ENCODE assay signal across 1 cellular context in genomic region chr5:132429451-132430440, GRCh38.
TF ChIP-seq lines count a peak whose summit lies in the region.

No MANE protein-coding gene starts in this region.

TF ChIP-seq in HCT116, 20 proteins besides CTCF, POLR2A, EP300 and RAD21 (continued from another document):
- TF ChIP-seq, protein P1, sequence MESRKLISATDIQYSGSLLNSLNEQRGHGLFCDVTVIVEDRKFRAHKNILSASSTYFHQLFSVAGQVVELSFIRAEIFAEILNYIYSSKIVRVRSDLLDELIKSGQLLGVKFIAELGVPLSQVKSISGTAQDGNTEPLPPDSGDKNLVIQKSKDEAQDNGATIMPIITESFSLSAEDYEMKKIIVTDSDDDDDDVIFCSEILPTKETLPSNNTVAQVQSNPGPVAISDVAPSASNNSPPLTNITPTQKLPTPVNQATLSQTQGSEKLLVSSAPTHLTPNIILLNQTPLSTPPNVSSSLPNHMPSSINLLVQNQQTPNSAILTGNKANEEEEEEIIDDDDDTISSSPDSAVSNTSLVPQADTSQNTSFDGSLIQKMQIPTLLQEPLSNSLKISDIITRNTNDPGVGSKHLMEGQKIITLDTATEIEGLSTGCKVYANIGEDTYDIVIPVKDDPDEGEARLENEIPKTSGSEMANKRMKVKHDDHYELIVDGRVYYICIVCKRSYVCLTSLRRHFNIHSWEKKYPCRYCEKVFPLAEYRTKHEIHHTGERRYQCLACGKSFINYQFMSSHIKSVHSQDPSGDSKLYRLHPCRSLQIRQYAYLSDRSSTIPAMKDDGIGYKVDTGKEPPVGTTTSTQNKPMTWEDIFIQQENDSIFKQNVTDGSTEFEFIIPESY (IDR thresholded peaks at IDR 0.05; ENCODE audit: extremely low read depth, insufficient replicate concordance, low read length): no peak
